In genomic region chr7:44587843-44588711, GRCh38 we compare ENCODE assay signal across 1 cellular context.
TF ChIP-seq lines count a peak whose summit lies in the region.

No MANE protein-coding gene starts in this region.

TF ChIP-seq in H1, 55 proteins besides CTCF, POLR2A, EP300 and RAD21:
- no peak for TF ChIP-seq ATF3 (IDR thresholded peaks at IDR 0.05; ENCODE audit: insufficient read depth, low read depth, low read length)
- TF ChIP-seq KDM4A (IDR thresholded peaks at IDR 0.05; ENCODE audit: low read depth, low read length, severe bottlenecking), result no peak
- TF ChIP-seq GABPA (IDR thresholded peaks at IDR 0.05; ENCODE audit: borderline replicate concordance, insufficient read depth, low read length), result no peak
- no peak for TF ChIP-seq YY1 (IDR thresholded peaks at IDR 0.05; ENCODE audit: low read depth, low read length)
- no peak for TF ChIP-seq RBBP5 (IDR thresholded peaks at IDR 0.05; ENCODE audit: borderline replicate concordance, low read depth, low read length)
- TF ChIP-seq CTBP2 (IDR thresholded peaks at IDR 0.05; ENCODE audit: borderline replicate concordance, insufficient read depth, insufficient read length, low read length), result no peak
- TF ChIP-seq SIRT6 (IDR thresholded peaks at IDR 0.05; ENCODE audit: low read length), result no peak
- no peak for TF ChIP-seq EZH2 (IDR thresholded peaks at IDR 0.05; ENCODE audit: low read depth, low read length, severe bottlenecking)
- TF ChIP-seq ZNF274 (IDR thresholded peaks at IDR 0.05; ENCODE audit: borderline replicate concordance, extremely low read depth, low read length), result no peak
- no peak for TF ChIP-seq TAF1 (IDR thresholded peaks at IDR 0.05; ENCODE audit: low read depth, low read length)
- TF ChIP-seq TAF7 (optimal IDR thresholded peaks at IDR 0.05; ENCODE audit: borderline replicate concordance, low read depth, low read length), result no peak
